25 cellular contexts compared by ENCODE assay signal in genomic region chr14:83470466-83470865, GRCh38.
A peak's percentile ranks its signal among the peaks of the same experiment; 100 is the strongest.
DNase-seq lines count a peak whose midpoint lies in the region; ATAC-seq, FAIRE-seq and TF ChIP-seq lines count a peak whose summit lies in the region.
"Had no signal": no experiment of that assay in that cellular context is flagged by ENCODE, and none has a peak within 500 bp of the region (broad histone marks: within the 10 kb centered on the region; RNA-seq: fewer than 3 reads in every experiment).

No MANE protein-coding gene starts in this region.

- H3K27me3 ChIP-seq in smooth muscle cell (ENCODE audit: low read depth) (no peaks in the 10 kb centered on the region), esophagus muscularis mucosa (no peaks in the 10 kb centered on the region)
- H3K27me3 ChIP-seq: ascending aorta, BLaER1 had no signal

- peak overlapping the region; percentile 54 for H3K4me2 ChIP-seq in smooth muscle cell
- H3K4me2 ChIP-seq: BLaER1 had no signal

- no peak for TF ChIP-seq POLR2A in esophagus muscularis mucosa (IDR thresholded peaks at IDR 0.05; ENCODE audit: low read depth)

- 30% methylated on average over 4 of the region's 4 CpGs for WGBS in smooth muscle cell (ENCODE audit: low lambda C conversion rate)
- 51% methylated on average over 4 of the region's 4 CpGs for WGBS in esophagus muscularis mucosa

- H3K9me3 ChIP-seq in smooth muscle cell (replicated peaks; ENCODE audit: low read depth) (no peaks in the 10 kb centered on the region), esophagus muscularis mucosa (no peaks in the 10 kb centered on the region)
- H3K9me3 ChIP-seq: ascending aorta, BLaER1 had no signal

- H3K27me3 Mint-ChIP-seq in natural killer cell (ENCODE audit: low read depth in 2 of 2) = no peaks in the 10 kb centered on the region
- H3K27me3 Mint-ChIP-seq: progenitor cell of endocrine pancreas; stimulated activated memory B cell treated with anti-CD40 and anti-IgM and Interleukin-4, amounts not matched to agents 10 μg/mL and 1 μg/mL and 100 μg/mL, for 72 hours had no signal

- ATAC-seq in natural killer cell (no peak), HG03097 (IDR thresholded peaks at IDR 0.05; ENCODE audit: low FRiP score, unreplicated experiment) (no peak)
- ATAC-seq: activated T-cell treated with anti-CD3 and anti-CD28 coated beads, Interleukin-2, amount 50 U/mL, for 72 hours; left colon; stimulated activated memory B cell treated with anti-CD40 and anti-IgM and Interleukin-4, amounts not matched to agents 10 μg/mL and 1 μg/mL and 100 μg/mL, for 72 hours had no signal

- H3K4me3 Mint-ChIP-seq in natural killer cell = no peak overlapping the region
- H3K4me3 Mint-ChIP-seq: activated T-cell treated with anti-CD3 and anti-CD28 coated beads, Interleukin-2, amount 50 U/mL, for 72 hours; nephron progenitor cell; stimulated activated memory B cell treated with anti-CD40 and anti-IgM and Interleukin-4, amounts not matched to agents 10 μg/mL and 1 μg/mL and 100 μg/mL, for 72 hours had no signal

- H3K27ac Mint-ChIP-seq in natural killer cell = no peak overlapping the region
- H3K27ac Mint-ChIP-seq: activated T-cell treated with anti-CD3 and anti-CD28 coated beads, Interleukin-2, amount 50 U/mL, for 72 hours; nephron progenitor cell; progenitor cell of endocrine pancreas; stimulated activated memory B cell treated with anti-CD40 and anti-IgM and Interleukin-4, amounts not matched to agents 10 μg/mL and 1 μg/mL and 100 μg/mL, for 72 hours had no signal

- H3K4me1 Mint-ChIP-seq in natural killer cell = no peaks in the 10 kb centered on the region
- H3K4me1 Mint-ChIP-seq: nephron progenitor cell; stimulated activated memory B cell treated with anti-CD40 and anti-IgM and Interleukin-4, amounts not matched to agents 10 μg/mL and 1 μg/mL and 100 μg/mL, for 72 hours had no signal

- H4K20me1 ChIP-seq in smooth muscle cell (ENCODE audit: low read depth) = no peaks in the 10 kb centered on the region
- H4K20me1 ChIP-seq: BLaER1 had no signal

- no peak for TF ChIP-seq EP300 in esophagus muscularis mucosa (IDR thresholded peaks at IDR 0.05)

- no peaks in the 10 kb centered on the region for H3K79me2 ChIP-seq in smooth muscle cell (ENCODE audit: low read depth)

- H3K36me3 Mint-ChIP-seq in natural killer cell = peaks cover 7% of the 10 kb centered on the region
- H3K36me3 Mint-ChIP-seq: stimulated activated memory B cell treated with anti-CD40 and anti-IgM and Interleukin-4, amounts not matched to agents 10 μg/mL and 1 μg/mL and 100 μg/mL, for 72 hours had no signal

- no peaks in the 10 kb centered on the region for H3K36me3 ChIP-seq in smooth muscle cell (ENCODE audit: low read depth)
- no peaks in the 10 kb centered on the region for H3K36me3 ChIP-seq in esophagus muscularis mucosa
- H3K36me3 ChIP-seq: ascending aorta, BLaER1 had no signal

- H3K4me1 ChIP-seq in smooth muscle cell (ENCODE audit: low read depth) = no peaks in the 10 kb centered on the region
- H3K4me1 ChIP-seq in esophagus muscularis mucosa = no peaks in the 10 kb centered on the region
- H3K4me1 ChIP-seq: ascending aorta, BLaER1 had no signal

- H3K27ac ChIP-seq in smooth muscle cell (ENCODE audit: low read depth) = no peak overlapping the region
- H3K27ac ChIP-seq in esophagus muscularis mucosa (replicated peaks in 1 of 4) = no peak overlapping the region
- H3K27ac ChIP-seq: ascending aorta, BLaER1 had no signal

- peaks cover 15 to 18% of the 10 kb centered on the region in 2 donors for H3K9me3 Mint-ChIP-seq in natural killer cell
- H3K9me3 Mint-ChIP-seq: nephron progenitor cell had no signal

- H2AFZ ChIP-seq in smooth muscle cell (ENCODE audit: low read depth) = peak overlapping the region; percentile 76

- no peak overlapping the region for H3K4me3 ChIP-seq in smooth muscle cell
- no peak overlapping the region for H3K4me3 ChIP-seq in esophagus muscularis mucosa
- H3K4me3 ChIP-seq: ascending aorta, BLaER1 had no signal

- intact Hi-C loops in natural killer cell (cut with micrococcal nuclease) = no loop called here
- intact Hi-C loops in esophagus muscularis mucosa (cut with DNase I) = no loop called here

- H3F3A ChIP-seq in smooth muscle cell (ENCODE audit: low read depth) = no peaks in the 10 kb centered on the region

- no peak for TF ChIP-seq CTCF in smooth muscle cell (IDR thresholded peaks at IDR 0.05; ENCODE audit: borderline replicate concordance, insufficient read depth, poor library complexity, severe bottlenecking)
- no peak for TF ChIP-seq CTCF in natural killer cell (IDR thresholded peaks at IDR 0.05)
- TF ChIP-seq CTCF in esophagus muscularis mucosa (IDR thresholded peaks at IDR 0.05) = no peak

- peak; percentile 100 for FAIRE-seq in endometrium (lab: Jason Lieb, UNC)

- DNase-seq in GM04503 (ENCODE audit: low read depth) (peak; percentile 78), NOMO-1 (lab: John Stamatoyannopoulos, UW; ENCODE audit: unreplicated experiment in 2 of 2) (peak; percentile 89 to 94), smooth muscle cell (lab: John Stamatoyannopoulos, UW; ENCODE audit: unreplicated experiment) (no peak), natural killer cell (no peak), esophagus muscularis mucosa (ENCODE audit: extremely low spot score) (no peak)
- DNase-seq: activated CD4-positive, alpha-beta T cell treated with anti-CD3 and anti-CD28 coated beads for 4 hours; activated naive CD4-positive, alpha-beta T cell treated with anti-CD3 and anti-CD28 coated beads, Interleukin-2, amount 50 U/mL, for 16 hours; activated T-cell treated with anti-CD3 and anti-CD28 coated beads, Interleukin-2, amount 50 U/mL, for 72 hours; cerebellar nuclear complex; erythroblast; glutamatergic neuron; left colon; midbrain; MM.1S; NCI-H2029; NCI-H226; NCI-H82; nephron progenitor cell; stimulated activated CD4-positive, alpha-beta T cell treated with anti-CD3 and anti-CD28 coated beads, Interleukin-1b, Interleukin-23, amount 100 ng/mL, for 48 hours had no signal

- no peak overlapping the region for H3K9ac ChIP-seq in smooth muscle cell (ENCODE audit: low read depth)
- H3K9ac ChIP-seq: BLaER1 had no signal

Comparison
In these comparisons a context has a peak if more than half of its experiments do, and no peak if none do; other contexts are left out.
1. DNase-seq: peak in GM04503 (single experiment) and NOMO-1 (2 of 2); none in smooth muscle cell (single experiment), natural killer cell (single experiment) and esophagus muscularis mucosa (single experiment).